In genomic region chr2:95382686-95383634, GRCh38 we compare ENCODE assay signal across 20 cellular contexts.
"Had no signal": no experiment of that assay in that cellular context is flagged by ENCODE, and none has a peak within 500 bp of the region (broad histone marks: within the 10 kb centered on the region; RNA-seq: fewer than 3 reads in every experiment).

No MANE protein-coding gene starts in this region.

- H3K9me3 ChIP-seq: esophagus muscularis mucosa, gastrocnemius medialis, lower lobe of right lung, spleen, tibial nerve, vagina had no signal

- H3K4me3 Mint-ChIP-seq: activated naive CD4-positive, alpha-beta T cell treated with anti-CD3 and anti-CD28 coated beads, Interleukin-2, amount 50 U/mL, for 24 hours; brain; naive B cell; WTC11 had no signal

- H3K9me3 Mint-ChIP-seq: activated naive CD4-positive, alpha-beta T cell treated with anti-CD3 and anti-CD28 coated beads, Interleukin-2, amount 50 U/mL, for 24 hours; brain; naive B cell; WTC11 had no signal

- H3K4me1 ChIP-seq: gastrocnemius medialis, lower lobe of right lung had no signal

- H3K27ac ChIP-seq: esophagus muscularis mucosa, gastrocnemius medialis, lower lobe of right lung, spleen, vagina had no signal

- H3K4me3 ChIP-seq: esophagus muscularis mucosa, gastrocnemius medialis, lower lobe of right lung, spleen, tibial nerve, vagina had no signal

- ATAC-seq: lower lobe of right lung, WTC11 had no signal

- H3K36me3 ChIP-seq: gastrocnemius medialis, lower lobe of right lung, spleen, vagina had no signal

- H3K27ac Mint-ChIP-seq: activated naive CD4-positive, alpha-beta T cell treated with anti-CD3 and anti-CD28 coated beads, Interleukin-2, amount 50 U/mL, for 24 hours; brain; naive B cell; progenitor cell of endocrine pancreas; WTC11 had no signal

- H3K27me3 ChIP-seq: tibial nerve, vagina had no signal

- DNase-seq: activated effector memory CD4-positive, alpha-beta T cell treated with anti-CD3 and anti-CD28 coated beads, Interleukin-2, amount 50 U/mL, for 16 hours; activated T-cell treated with anti-CD3 and anti-CD28 coated beads for 4 hours; caudate nucleus; left cardiac atrium; lower lobe of right lung; mesendoderm; naive B cell; stimulated activated CD4-positive, alpha-beta T cell treated with anti-CD3 and anti-CD28 coated beads, Interleukin-4, amount 100 ng/mL, for 1 hour; stimulated activated naive CD4-positive, alpha-beta T cell treated with Interleukin-2 at 50 U/mL for 16 hours; substantia nigra; T-helper 9 cell had no signal

- H3K4me1 Mint-ChIP-seq: activated naive CD4-positive, alpha-beta T cell treated with anti-CD3 and anti-CD28 coated beads, Interleukin-2, amount 50 U/mL, for 24 hours; brain had no signal
